ENCODE assay signal across 24 cellular contexts in genomic region chr2:70633508-70633907, GRCh38.
"Had no signal": no experiment of that assay in that cellular context is flagged by ENCODE, and none has a peak within 500 bp of the region (broad histone marks: within the 10 kb centered on the region; RNA-seq: fewer than 3 reads in every experiment).

No MANE protein-coding gene starts in this region.

- DNase-seq: stimulated activated CD4-positive, alpha-beta T cell treated with anti-CD3 and anti-CD28 coated beads, Interleukin-2, amount 100 ng/mL, for 48 hours; stimulated activated CD4-positive, alpha-beta T cell treated with anti-CD3 and anti-CD28 coated beads, Interleukin-4, amount 100 ng/mL, for 1 hour; stimulated activated CD4-positive, alpha-beta T cell treated with anti-CD3 and anti-CD28 coated beads, Interleukin-4, amount 100 ng/mL, for 24 hours; stimulated activated CD4-positive, alpha-beta T cell treated with anti-CD3 and anti-CD28 coated beads, Interleukin-4, amount 100 ng/mL, for 4 hours; stimulated activated CD8-positive, alpha-beta memory T cell treated with anti-CD3 and anti-CD28 coated beads, Interleukin-4, amount 100 ng/mL, for 48 hours; stimulated activated naive B cell treated with anti-CD40 and anti-IgM and Interleukin-4, amounts not matched to agents 10 μg/mL and 1 μg/mL and 100 μg/mL, for 72 hours; stimulated activated naive CD4-positive, alpha-beta T cell; stimulated activated naive CD4-positive, alpha-beta T cell treated with Interleukin-2 at 50 U/mL for 16 hours; stimulated activated naive CD8-positive, alpha-beta T cell treated with anti-CD3 and anti-CD28 coated beads, Interleukin-15, amount 100 ng/mL, for 72 hours; stimulated activated naive CD8-positive, alpha-beta T cell treated with anti-CD3 and anti-CD28 coated beads, Interleukin-15, Interleukin-2, amounts not matched to agents 100 U/mL and 50 U/mL, for 24 hours; stomach; substantia nigra; testis; thyroid gland; tibial artery; transverse colon; trophoblast cell; upper lobe of left lung; upper lobe of right lung; uterus had no signal

- H3K4me1 ChIP-seq: stomach, suprapubic skin, testis, thyroid gland, tibial artery, tibial nerve, transverse colon, upper lobe of left lung, upper lobe of right lung, uterus, vagina had no signal

- H3K27ac ChIP-seq: stomach, suprapubic skin, testis, thoracic aorta, thyroid gland, tibial artery, tibial nerve, transverse colon, upper lobe of left lung, upper lobe of right lung, uterus, vagina had no signal

- H3K4me3 ChIP-seq: stomach, suprapubic skin, testis, thoracic aorta, thyroid gland, tibial artery, tibial nerve, transverse colon, upper lobe of left lung, upper lobe of right lung, uterus, vagina had no signal

- H3K9me3 ChIP-seq: testis, thoracic aorta, thyroid gland, transverse colon, upper lobe of left lung, upper lobe of right lung, uterus, vagina had no signal

- H3K36me3 ChIP-seq: stomach, suprapubic skin, thoracic aorta, thyroid gland, tibial artery, tibial nerve, transverse colon, upper lobe of left lung, upper lobe of right lung, uterus, vagina had no signal
